Comparison of ENCODE assay signal across 9 cellular contexts in genomic region chr10:119301397-119301796, GRCh38.
DNase-seq lines count a peak whose midpoint lies in the region; ATAC-seq lines count a peak whose summit lies in the region.
"Had no signal": no experiment of that assay in that cellular context is flagged by ENCODE, and none has a peak within 500 bp of the region (broad histone marks: within the 10 kb centered on the region; RNA-seq: fewer than 3 reads in every experiment).

No MANE protein-coding gene starts in this region.

- H3K9me3 ChIP-seq in CD4-positive, CD25-positive, alpha-beta regulatory T cell (ENCODE audit: control insufficient read depth in 2 of 2, low read length in 2 of 2), result no peaks in the 10 kb centered on the region

- H3K27me3 Mint-ChIP-seq in CD4-positive, CD25-positive, alpha-beta regulatory T cell, result no peaks in the 10 kb centered on the region

- H3K27ac Mint-ChIP-seq in CD4-positive, CD25-positive, alpha-beta regulatory T cell, result peak overlapping the region; percentile 94 to 98 (median 96)

- H3K4me1 ChIP-seq in CD4-positive, CD25-positive, alpha-beta regulatory T cell (ENCODE audit: control insufficient read depth, insufficient read depth, low read length, poor library complexity, severe bottlenecking), result peaks cover 72% of the 10 kb centered on the region

- peaks cover 0 to 8% (median 2%) of the 10 kb centered on the region in 7 donors for H3K9me3 Mint-ChIP-seq in CD4-positive, CD25-positive, alpha-beta regulatory T cell

- peaks cover 13 to 82% (median 59%) of the 10 kb centered on the region in 4 donors for H3K4me1 Mint-ChIP-seq in CD4-positive, CD25-positive, alpha-beta regulatory T cell

- peak; percentile 63 to 66 for ATAC-seq in CD4-positive, CD25-positive, alpha-beta regulatory T cell (ENCODE audit: low read depth in 2 of 2)
- ATAC-seq in activated CD4-positive, CD25-positive, alpha-beta regulatory T cell treated with anti-CD3 and anti-CD28 coated beads, Interleukin-2, amount 50 U/mL, for 24 hours, result peak; percentile 42 to 47
- no peak for ATAC-seq in HG02938 (IDR thresholded peaks at IDR 0.05; ENCODE audit: unreplicated experiment)

- DNase-seq in CD4-positive, CD25-positive, alpha-beta regulatory T cell, result peak; percentile 26 to 93 (median 53)
- DNase-seq in caudate nucleus (lab: John Stamatoyannopoulos, UW), result no peak
- DNase-seq in stimulated activated CD4-positive, alpha-beta T cell treated with anti-CD3 and anti-CD28 coated beads, Interleukin-1b, Interleukin-23, amount 100 ng/mL, for 4 hours (ENCODE audit: low read depth in 2 of 2), result peak; percentile 33 to 55
- no peak for DNase-seq in cerebellar cortex (ENCODE audit: low spot score)
- no peak for DNase-seq in H4 (ENCODE audit: low spot score)
- DNase-seq in midbrain (lab: John Stamatoyannopoulos, UW), result no peak

- H3K36me3 ChIP-seq in CD4-positive, CD25-positive, alpha-beta regulatory T cell (ENCODE audit: control insufficient read depth, insufficient read depth, low read length), result peaks cover 6% of the 10 kb centered on the region
- H3K36me3 ChIP-seq: BLaER1 had no signal

- H3K27me3 ChIP-seq in CD4-positive, CD25-positive, alpha-beta regulatory T cell (ENCODE audit: control insufficient read depth, insufficient read depth, low read length), result no peaks in the 10 kb centered on the region
- H3K27me3 ChIP-seq: BLaER1 had no signal

- H3K4me3 Mint-ChIP-seq in CD4-positive, CD25-positive, alpha-beta regulatory T cell, result peak overlapping the region; percentile 76 to 84 (median 78)

- H3K27ac ChIP-seq in CD4-positive, CD25-positive, alpha-beta regulatory T cell (ENCODE audit: insufficient read depth, low read length, poor library complexity, severe bottlenecking), result peak overlapping the region; percentile 82
- H3K27ac ChIP-seq in caudate nucleus (ENCODE audit: low read depth, low read length), result peak overlapping the region; percentile 58
- H3K27ac ChIP-seq: BLaER1 had no signal

- H3K4me3 ChIP-seq in CD4-positive, CD25-positive, alpha-beta regulatory T cell (ENCODE audit: low read depth, low read length), result peak overlapping the region; percentile 45
- H3K4me3 ChIP-seq: BLaER1 had no signal

- H3K36me3 Mint-ChIP-seq in CD4-positive, CD25-positive, alpha-beta regulatory T cell, result peaks cover 27% of the 10 kb centered on the region

Comparison
In these comparisons a context has a peak if more than half of its experiments do, and no peak if none do; other contexts are left out.
1. DNase-seq: peak in CD4-positive, CD25-positive, alpha-beta regulatory T cell (3 of 3) and stimulated activated CD4-positive, alpha-beta T cell treated with anti-CD3 and anti-CD28 coated beads, Interleukin-1b, Interleukin-23, amount 100 ng/mL, for 4 hours (2 of 2); none in caudate nucleus (0 of 61), cerebellar cortex (single experiment), H4 (single experiment) and midbrain (single experiment).